Comparison of ENCODE assay signal across 8 cellular contexts in genomic region chr3:135393159-135393558, GRCh38.
"Had no signal": no experiment of that assay in that cellular context is flagged by ENCODE, and none has a peak within 500 bp of the region (broad histone marks: within the 10 kb centered on the region; RNA-seq: fewer than 3 reads in every experiment).

No MANE protein-coding gene starts in this region.

- H3K27me3 Mint-ChIP-seq: IgD-negative memory B cell had no signal

- H3K9ac ChIP-seq: GM23248 had no signal

- H3K27ac ChIP-seq: GM23248 had no signal

- H3K36me3 ChIP-seq: HAP-1 had no signal

- H3K4me1 Mint-ChIP-seq: IgD-negative memory B cell had no signal

- H3K4me3 Mint-ChIP-seq: HFFc6, IgD-negative memory B cell had no signal

- H3K4me3 ChIP-seq: GM23248, HAP-1 had no signal

- DNase-seq: GM23248, GOT3, H7, HFFc6, KBM-7 had no signal

- ATAC-seq: HCT116 had no signal

- H3K27ac Mint-ChIP-seq: HFFc6, IgD-negative memory B cell had no signal

- H3K4me1 ChIP-seq: HAP-1 had no signal
